15 cellular contexts compared by ENCODE assay signal in genomic region chr5:32116574-32117313, GRCh38. TPM values are rescaled to one million over a fixed set of nuclear protein-coding genes. Genes with fewer than 3 reads are reported as not detected.
A peak's percentile ranks its signal among the peaks of the same experiment; 100 is the strongest.
DNase-seq lines count a peak whose midpoint lies in the region; ATAC-seq and TF ChIP-seq lines count a peak whose summit lies in the region.
"Had no signal": no experiment of that assay in that cellular context is flagged by ENCODE, and none has a peak within 500 bp of the region (broad histone marks: within the 10 kb centered on the region; RNA-seq: fewer than 3 reads in every experiment).

No MANE protein-coding gene starts in this region.

- no TSS peak for BruUV-seq in IMR-90 (replicated peaks; lab: Mats Ljungman, UMichigan)

- ATAC-seq in IMR-90 (ENCODE audit: low read depth) = peak; percentile 19; the same call in 1 of the 2 replicates
- ATAC-seq in HG03135 (IDR thresholded peaks at IDR 0.05; ENCODE audit: unreplicated experiment) = no peak
- no peak for ATAC-seq in GM21526 (IDR thresholded peaks at IDR 0.05; ENCODE audit: low FRiP score, unreplicated experiment)
- ATAC-seq: heart left ventricle had no signal

- H2BK15ac ChIP-seq in IMR-90 (ENCODE audit: low read depth, low read length) = no peak overlapping the region

- H2AK5ac ChIP-seq in IMR-90 (ENCODE audit: low read depth, low read length) = no peak overlapping the region

- in situ Hi-C loops in IMR-90 (cut with MboI; ENCODE audit: low sequenced_read_pairs) = no loop called here
- in situ Hi-C loops in astrocyte of the spinal cord (cut with HindIII; ENCODE audit: low sequenced_read_pairs) = no loop called here

- no peak overlapping the region for H4K8ac ChIP-seq in IMR-90 (ENCODE audit: low read depth in 2 of 2, low read length in 2 of 2)

- peaks cover 30% of the 10 kb centered on the region for H3K4me1 Mint-ChIP-seq in activated CD4-positive, alpha-beta T cell treated with anti-CD3 and anti-CD28 coated beads, Interleukin-2, amount 10 ng/mL, durations not matched to agents 24 days and 14 days
- H3K4me1 Mint-ChIP-seq in osteocyte (ENCODE audit: unreplicated experiment) = peaks cover 15% of the 10 kb centered on the region

- H3K36me3 Mint-ChIP-seq in activated CD4-positive, alpha-beta T cell treated with anti-CD3 and anti-CD28 coated beads, Interleukin-2, amount 10 ng/mL, durations not matched to agents 24 days and 14 days (ENCODE audit: low read depth) = peaks cover 60% of the 10 kb centered on the region
- peaks cover 33% of the 10 kb centered on the region for H3K36me3 Mint-ChIP-seq in osteocyte (ENCODE audit: unreplicated experiment)

- H3K4ac ChIP-seq in IMR-90 (ENCODE audit: low read depth, low read length) = no peak overlapping the region

- H2BK120ac ChIP-seq in IMR-90 (ENCODE audit: low read depth, low read length) = no peak overlapping the region

- H3K14ac ChIP-seq in IMR-90 (replicated peaks; ENCODE audit: low read depth, low read length) = no peak overlapping the region

- POLR2A ChIA-PET in IMR-90 (lab: Charles Lee; ENCODE audit: unreplicated experiment) = no interaction called here

- H3K36me3 ChIP-seq in IMR-90 (ENCODE audit: control insufficient read depth, insufficient read depth, low read length) = peaks cover 26% of the 10 kb centered on the region

- no peak overlapping the region for H2BK20ac ChIP-seq in IMR-90 (ENCODE audit: low read depth, low read length)

- no peaks in the 10 kb centered on the region for H3K9me3 ChIP-seq in IMR-90 (ENCODE audit: control insufficient read depth, insufficient read depth, low read length)
- H3K9me3 ChIP-seq: heart left ventricle, spleen had no signal

- no peak for TF ChIP-seq POLR2A in IMR-90 (IDR thresholded peaks at IDR 0.05; ENCODE audit: low read depth, low read length)

- no peaks in the 10 kb centered on the region for H3K9me3 Mint-ChIP-seq in activated CD4-positive, alpha-beta T cell treated with anti-CD3 and anti-CD28 coated beads, Interleukin-2, amount 10 ng/mL, durations not matched to agents 24 days and 14 days
- H3K9me3 Mint-ChIP-seq in osteocyte (ENCODE audit: unreplicated experiment) = no peaks in the 10 kb centered on the region

- H2AK9ac ChIP-seq in IMR-90 (replicated peaks; ENCODE audit: low read depth, low read length, poor library complexity) = no peak overlapping the region

- no peak overlapping the region for H3K56ac ChIP-seq in IMR-90 (ENCODE audit: extremely low read depth, insufficient read depth, low read length)

- no peaks in the 10 kb centered on the region for H3K27me3 Mint-ChIP-seq in activated CD4-positive, alpha-beta T cell treated with anti-CD3 and anti-CD28 coated beads, Interleukin-2, amount 10 ng/mL, durations not matched to agents 24 days and 14 days
- no peaks in the 10 kb centered on the region for H3K27me3 Mint-ChIP-seq in osteocyte (ENCODE audit: unreplicated experiment)

- dilution Hi-C loops in IMR-90 (cut with HindIII; ENCODE audit: low sequenced_read_pairs, unreplicated experiment) = no loop called here

- H3K18ac ChIP-seq in IMR-90 (ENCODE audit: low read depth, low read length) = no peak overlapping the region

- peaks cover 9% of the 10 kb centered on the region; the same call in 1 of the 2 replicates for H4K20me1 ChIP-seq in IMR-90 (ENCODE audit: insufficient read depth, low read length)

- TF ChIP-seq CTCF in IMR-90 (conservative IDR thresholded peaks at IDR 0.05; ENCODE audit: low read depth, low read length) (no peak), astrocyte of the spinal cord (IDR thresholded peaks at IDR 0.05; ENCODE audit: low read depth, low read length) (no peak), osteocyte (IDR thresholded peaks at IDR 0.05) (no peak)

- H2AFZ ChIP-seq in IMR-90 (replicated peaks; ENCODE audit: low read length, poor library complexity) = no peak overlapping the region

- CTCF ChIA-PET in IMR-90 (lab: Yijun Ruan, JAX) = interaction anchor here (1.0 kb wide), 1 partner anchor 10 kb away, joined by 3 read pairs; no protein-coding TSS in a partner anchor

- WGBS in IMR-90 (ENCODE audit: extremely low coverage in 2 of 2, insufficient read length in 1 of 2), 2 experiments = no CpG with 5 or more reads among the region's 4 CpGs

- H3K4me3 ChIP-seq in IMR-90 (ENCODE audit: insufficient read depth, low read depth, low read length) (no peak overlapping the region), astrocyte of the spinal cord (ENCODE audit: low read depth, low read length) (no peak overlapping the region)
- H3K4me3 ChIP-seq: heart left ventricle, spleen had no signal

- no peak overlapping the region for H3K23ac ChIP-seq in IMR-90 (ENCODE audit: low read depth, low read length)

- peaks cover 6% of the 10 kb centered on the region; the same call in 1 of the 2 replicates for H3K4me1 ChIP-seq in IMR-90 (ENCODE audit: control insufficient read depth, insufficient read depth, low read length)
- H3K4me1 ChIP-seq: spleen had no signal

- peaks cover 32 to 48% of the 10 kb centered on the region in 2 experiments for H3K79me1 ChIP-seq in IMR-90 (ENCODE audit: low read depth in 1 of 2, low read length in 2 of 2)

- H2BK5ac ChIP-seq in IMR-90 (ENCODE audit: low read depth, low read length, poor library complexity, severe bottlenecking) = no peak overlapping the region

- TF ChIP-seq RAD21 in IMR-90 (IDR thresholded peaks at IDR 0.05; ENCODE audit: low read length) = no peak

- intact Hi-C loops in activated CD4-positive, alpha-beta T cell treated with anti-CD3 and anti-CD28 coated beads, Interleukin-2, amount 10 ng/mL, durations not matched to agents 24 days and 14 days (cut with micrococcal nuclease) = loop anchor here (5.0 kb wide), 1 partner anchor 56 kb away; the partner anchor contains the start of gene GOLPH3
- intact Hi-C loops in IMR-90 (cut with micrococcal nuclease) = no loop called here

- no peak overlapping the region for H3K9ac ChIP-seq in IMR-90 (ENCODE audit: low read depth, low read length)

- DNase-seq in activated CD4-positive, alpha-beta T cell treated with anti-CD3 and anti-CD28 coated beads, Interleukin-2, amount 10 ng/mL, durations not matched to agents 24 days and 14 days = no peak
- DNase-seq in activated CD4-positive, alpha-beta T cell treated with anti-CD3 and anti-CD28 coated beads, Interleukin-2, amount 50 U/mL, for 4 hours = no peak
- peak; percentile 34 for DNase-seq in IMR-90
- peak; percentile 36 for DNase-seq in astrocyte of the spinal cord (ENCODE audit: low read depth, low spot score)
- no peak for DNase-seq in osteocyte (ENCODE audit: extremely low spot score, unreplicated experiment)
- DNase-seq in ecto neural progenitor cell (ENCODE audit: low spot score) = no peak
- DNase-seq: COR-L47, heart left ventricle, Kasumi-1, NCI-H1694 treated with DMSO at 0.1 percent for 48 hours, spleen had no signal

- peak overlapping the region; percentile 60 for H3K4me3 Mint-ChIP-seq in activated CD4-positive, alpha-beta T cell treated with anti-CD3 and anti-CD28 coated beads, Interleukin-2, amount 10 ng/mL, durations not matched to agents 24 days and 14 days
- H3K4me3 Mint-ChIP-seq in osteocyte (ENCODE audit: unreplicated experiment) = no peak overlapping the region

- no peak overlapping the region for H4K5ac ChIP-seq in IMR-90 (ENCODE audit: low read depth, low read length)

- H3K27ac Mint-ChIP-seq in activated CD4-positive, alpha-beta T cell treated with anti-CD3 and anti-CD28 coated beads, Interleukin-2, amount 10 ng/mL, durations not matched to agents 24 days and 14 days = peak overlapping the region; percentile 75
- peak overlapping the region; percentile 61 for H3K27ac Mint-ChIP-seq in osteocyte (ENCODE audit: unreplicated experiment)

- no peak overlapping the region for H3K4me2 ChIP-seq in IMR-90 (ENCODE audit: low read depth, low read length)

- no peak overlapping the region for H3K27ac ChIP-seq in IMR-90 (ENCODE audit: insufficient read depth, low read length)
- H3K27ac ChIP-seq: epithelial cell of prostate, heart left ventricle, HL-60, spleen had no signal

- no peaks in the 10 kb centered on the region for H3K27me3 ChIP-seq in IMR-90 (ENCODE audit: control insufficient read depth, insufficient read depth, low read length)
- H3K27me3 ChIP-seq: heart left ventricle, spleen had no signal

- no peak overlapping the region for H4K91ac ChIP-seq in IMR-90 (ENCODE audit: insufficient read depth, low read depth, low read length)

- H3K9me1 ChIP-seq in IMR-90 (ENCODE audit: insufficient read depth, low read length) = peaks cover 9% of the 10 kb centered on the region; the same call in 1 of the 2 replicates

TF ChIP-seq in IMR-90, 13 proteins besides CTCF, POLR2A, EP300 and RAD21 (continues in another document):
- no peak for TF ChIP-seq ELK1 (IDR thresholded peaks at IDR 0.05; ENCODE audit: borderline replicate concordance, low read depth, low read length)
- no peak for TF ChIP-seq CHD1 (IDR thresholded peaks at IDR 0.05; ENCODE audit: low read depth, low read length)
- no peak for TF ChIP-seq CEBPB (IDR thresholded peaks at IDR 0.05; ENCODE audit: low read depth, low read length)
- TF ChIP-seq BHLHE40 (IDR thresholded peaks at IDR 0.05; ENCODE audit: low read depth, low read length) = no peak
- TF ChIP-seq MAFK (IDR thresholded peaks at IDR 0.05; ENCODE audit: low read depth, low read length) = no peak
- no peak for TF ChIP-seq NFE2L2 (IDR thresholded peaks at IDR 0.05; ENCODE audit: low read depth, low read length)
- no peak for TF ChIP-seq RFX5 (IDR thresholded peaks at IDR 0.05; ENCODE audit: low read depth, low read length)
- no peak for TF ChIP-seq RCOR1 (IDR thresholded peaks at IDR 0.05; ENCODE audit: insufficient replicate concordance, low read length)
- no peak for TF ChIP-seq MAZ (IDR thresholded peaks at IDR 0.05; ENCODE audit: borderline replicate concordance, low read depth, low read length)

RNA-seq across cellular contexts. Expression of gene GOLPH3, which starts 57.4 kb away (rescaled TPM):
- 85.4 and 92.7 TPM in 2 replicates for total RNA-seq in activated CD4-positive, alpha-beta T cell treated with anti-CD3 and anti-CD28 coated beads, Interleukin-2, amount 10 ng/mL, durations not matched to agents 24 days and 14 days
- total RNA-seq in IMR-90 (2012; rRNA removed) (38.2 and 59.7 TPM in 2 replicates), osteocyte (91.2 and 94.9 TPM in 2 replicates)
- polyA plus RNA-seq in IMR-90 (2012; rRNA removed) = 32.9 and 41.3 TPM in 2 replicates
- polyA plus RNA-seq in IMR-90 (2012; cell fraction: cytosol; rRNA removed) = 13.1 and 45.1 TPM in 2 replicates
- 29.5 and 36.1 TPM in 2 replicates for polyA plus RNA-seq in IMR-90 (2012; cell fraction: nucleus; rRNA removed; ENCODE audit: low replicate concordance)

Comparison
In these comparisons a context has a peak if more than half of its experiments do, and no peak if none do; other contexts are left out.
1. DNase-seq: peak in IMR-90 (single experiment) and astrocyte of the spinal cord (single experiment); none in activated CD4-positive, alpha-beta T cell treated with anti-CD3 and anti-CD28 coated beads, Interleukin-2, amount 10 ng/mL, durations not matched to agents 24 days and 14 days (single experiment), activated CD4-positive, alpha-beta T cell treated with anti-CD3 and anti-CD28 coated beads, Interleukin-2, amount 50 U/mL, for 4 hours (0 of 2), osteocyte (single experiment) and ecto neural progenitor cell (single experiment).